In the genomic region with DNA sequence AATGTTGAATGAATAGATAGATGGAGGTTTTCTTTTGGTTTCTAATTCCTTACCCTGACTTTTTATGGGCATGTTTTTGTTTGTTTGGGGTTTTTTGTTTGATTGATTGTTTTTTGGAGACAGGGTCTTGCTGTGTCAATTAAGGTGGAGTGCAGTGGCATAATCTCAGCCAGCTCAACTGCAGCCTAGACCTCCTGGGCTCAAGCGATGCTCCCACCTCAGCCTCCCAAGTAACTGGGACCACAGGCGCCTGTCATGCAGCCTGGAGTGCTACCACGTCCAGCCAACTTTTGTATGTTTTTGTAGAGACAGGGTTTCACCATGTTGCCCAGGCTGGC, we compare ENCODE assay signal across 15 cellular contexts. TPM values are rescaled to one million over a fixed set of nuclear protein-coding genes. Genes with fewer than 3 reads are reported as not detected.
DNase-seq lines count a peak whose midpoint lies in the region; ATAC-seq and TF ChIP-seq lines count a peak whose summit lies in the region.
"Had no signal": no experiment of that assay in that cellular context is flagged by ENCODE, and none has a peak within 500 bp of the region (broad histone marks: within the 10 kb centered on the region; RNA-seq: fewer than 3 reads in every experiment).

No MANE protein-coding gene starts in this region.

- ATAC-seq in activated T-cell treated with anti-CD3 and anti-CD28 coated beads, Interleukin-2, amount 50 U/mL, for 72 hours (replicated peaks in 1 of 2) = no peak
- ATAC-seq in GM18873 (IDR thresholded peaks at IDR 0.05; ENCODE audit: low FRiP score, unreplicated experiment) = no peak
- ATAC-seq: body of pancreas had no signal

- no peak for DNase-seq in activated T-cell treated with anti-CD3 and anti-CD28 coated beads, Interleukin-2, amount 50 U/mL, for 72 hours
- no peak for DNase-seq in activated T-cell treated with anti-CD3 and anti-CD28 coated beads for 4 hours
- no peak for DNase-seq in HEK293T (ENCODE audit: extremely low spot score)
- DNase-seq in osteocyte (ENCODE audit: extremely low spot score, unreplicated experiment) = no peak
- DNase-seq in foreskin fibroblast = no peak
- no peak for DNase-seq in activated gamma-delta T cell (lab: John Stamatoyannopoulos, UW)
- DNase-seq: activated CD4-positive, CD25-positive, alpha-beta regulatory T cell; body of pancreas; H9; lower lobe of right lung; NCI-H1436 treated with DMSO at 0.1 percent for 48 hours; occipital lobe; PC-9 had no signal

- TF ChIP-seq CTCF in brain (conservative IDR thresholded peaks at IDR 0.05) (no peak), osteocyte (IDR thresholded peaks at IDR 0.05) (no peak), foreskin fibroblast (IDR thresholded peaks at IDR 0.05; ENCODE audit: low read depth, low read length) (no peak)

- H3K4me1 Mint-ChIP-seq in activated T-cell treated with anti-CD3 and anti-CD28 coated beads, Interleukin-2, amount 50 U/mL, for 72 hours (ENCODE audit: low read depth) = peaks cover 16% of the 10 kb centered on the region
- H3K4me1 Mint-ChIP-seq in brain (peaks cover 27% of the 10 kb centered on the region), osteocyte (ENCODE audit: unreplicated experiment) (peaks cover 18% of the 10 kb centered on the region)

- peak overlapping the region; percentile 64 to 69 for H3K4me3 Mint-ChIP-seq in activated T-cell treated with anti-CD3 and anti-CD28 coated beads, Interleukin-2, amount 50 U/mL, for 72 hours
- H3K4me3 Mint-ChIP-seq in brain = peak overlapping the region in 4 of 5 experiments; percentile 89 to 99 (median 98)
- peak overlapping the region; percentile 45 for H3K4me3 Mint-ChIP-seq in osteocyte (ENCODE audit: unreplicated experiment)

- peaks cover 1 to 9% of the 10 kb centered on the region in 2 donors for H3K36me3 Mint-ChIP-seq in activated T-cell treated with anti-CD3 and anti-CD28 coated beads, Interleukin-2, amount 50 U/mL, for 72 hours (ENCODE audit: insufficient read depth in 2 of 2)
- H3K36me3 Mint-ChIP-seq in brain (peaks cover 14% of the 10 kb centered on the region), osteocyte (ENCODE audit: unreplicated experiment) (peaks cover 2% of the 10 kb centered on the region)

- CTCF ChIA-PET in HEK293T (lab: Yijun Ruan, JAX) = no interaction called here

- H3K27ac Mint-ChIP-seq in activated T-cell treated with anti-CD3 and anti-CD28 coated beads, Interleukin-2, amount 50 U/mL, for 72 hours = no peak overlapping the region
- H3K27ac Mint-ChIP-seq in brain (peak overlapping the region in 4 of 5 experiments; percentile 72 to 99 (median 87)), osteocyte (ENCODE audit: unreplicated experiment) (no peak overlapping the region)
- H3K27ac Mint-ChIP-seq: H9 had no signal

- H3K4me3 ChIP-seq in foreskin fibroblast (ENCODE audit: low read depth in 1 of 2, low read length in 2 of 2) = no peak overlapping the region
- H3K4me3 ChIP-seq: body of pancreas had no signal

- H3K9me3 Mint-ChIP-seq in activated T-cell treated with anti-CD3 and anti-CD28 coated beads, Interleukin-2, amount 50 U/mL, for 72 hours = peaks cover 1 to 2% of the 10 kb centered on the region in 2 donors
- H3K9me3 Mint-ChIP-seq in brain (peaks cover 11 to 18% (median 13%) of the 10 kb centered on the region in 5 experiments), osteocyte (ENCODE audit: unreplicated experiment) (no peaks in the 10 kb centered on the region)

- no peaks in the 10 kb centered on the region for H3K27me3 Mint-ChIP-seq in activated T-cell treated with anti-CD3 and anti-CD28 coated beads, Interleukin-2, amount 50 U/mL, for 72 hours (ENCODE audit: low read depth)
- H3K27me3 Mint-ChIP-seq in brain (peaks cover 4% of the 10 kb centered on the region), osteocyte (ENCODE audit: unreplicated experiment) (no peaks in the 10 kb centered on the region)

- POLR2A ChIA-PET in HEK293T (lab: Yijun Ruan, JAX) = no interaction called here

TF ChIP-seq in HEK293T, 16 proteins besides CTCF, POLR2A, EP300 and RAD21:
- TF ChIP-seq, protein P1, sequence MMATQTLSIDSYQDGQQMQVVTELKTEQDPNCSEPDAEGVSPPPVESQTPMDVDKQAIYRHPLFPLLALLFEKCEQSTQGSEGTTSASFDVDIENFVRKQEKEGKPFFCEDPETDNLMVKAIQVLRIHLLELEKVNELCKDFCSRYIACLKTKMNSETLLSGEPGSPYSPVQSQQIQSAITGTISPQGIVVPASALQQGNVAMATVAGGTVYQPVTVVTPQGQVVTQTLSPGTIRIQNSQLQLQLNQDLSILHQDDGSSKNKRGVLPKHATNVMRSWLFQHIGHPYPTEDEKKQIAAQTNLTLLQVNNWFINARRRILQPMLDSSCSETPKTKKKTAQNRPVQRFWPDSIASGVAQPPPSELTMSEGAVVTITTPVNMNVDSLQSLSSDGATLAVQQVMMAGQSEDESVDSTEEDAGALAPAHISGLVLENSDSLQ (IDR thresholded peaks at IDR 0.05) = peak; percentile 57
- no peak for TF ChIP-seq SP1 (IDR thresholded peaks at IDR 0.05)

RNA-seq across cellular contexts. Expression of gene NUDT3, which starts 1.5 kb away (rescaled TPM):
- total RNA-seq in activated T-cell treated with anti-CD3 and anti-CD28 coated beads, Interleukin-2, amount 50 U/mL, for 72 hours = 10 to 100 TPM; 11.1 to 13.7 TPM
- polyA plus RNA-seq in brain (ENCODE audit: insufficient read depth, low read depth, low replicate concordance) = 32.7 TPM
- total RNA-seq in osteocyte = 32.0 and 33.1 TPM in 2 replicates

RNA-seq across cellular contexts. Expression of gene RPS10, which starts 31.9 kb away (rescaled TPM):
- 1,000 to 10,000 TPM; 2,209 to 2,226 TPM for total RNA-seq in activated T-cell treated with anti-CD3 and anti-CD28 coated beads, Interleukin-2, amount 50 U/mL, for 72 hours
- polyA plus RNA-seq in brain (ENCODE audit: insufficient read depth, low read depth, low replicate concordance) = 3,693 TPM
- 996 and 1,026 TPM in 2 replicates for total RNA-seq in osteocyte

Comparison
In these comparisons a context has a peak if more than half of its experiments do, and no peak if none do; other contexts are left out.
1. H3K27ac Mint-ChIP-seq: peak in brain (4 of 5); none in activated T-cell treated with anti-CD3 and anti-CD28 coated beads, Interleukin-2, amount 50 U/mL, for 72 hours (single experiment) and osteocyte (single experiment).
2. H3K4me3 Mint-ChIP-seq: peak in every context shown above with its lines; median percentile 98 in brain; 66 in activated T-cell treated with anti-CD3 and anti-CD28 coated beads, Interleukin-2, amount 50 U/mL, for 72 hours; 45 in osteocyte.